8 cellular contexts compared by ENCODE assay signal in genomic region chr6:37005061-37005810, GRCh38. TPM values are rescaled to one million over a fixed set of nuclear protein-coding genes. Genes with fewer than 3 reads are reported as not detected.
DNase-seq lines count a peak whose midpoint lies in the region; ATAC-seq, FAIRE-seq and TF ChIP-seq lines count a peak whose summit lies in the region.

TSS of gene FGD2 (plus strand) at chr6:37005655. CDS start at chr6:37005818, 163 bp downstream.

- POLR2A ChIA-PET in HepG2 (lab: Yijun Ruan, JAX), result no interaction called here

- FAIRE-seq in HepG2 (lab: Jason Lieb, UNC), result no peak

- CTCF ChIA-PET in HepG2 (lab: Yijun Ruan, JAX; ENCODE audit: low intra/inter-chr PET ratio, low total read pairs), result no interaction called here

- TF ChIP-seq EP300 in HepG2 (IDR thresholded peaks at IDR 0.05; ENCODE audit: low read depth in 2 of 2, low read length in 2 of 2), result no peak
- no peak for TF ChIP-seq EP300 in HepG2 (CRISPR knock-in tag; IDR thresholded peaks at IDR 0.05; ENCODE audit: borderline replicate concordance)

- no peak within 1 kb of the TSS for H3K9ac ChIP-seq in HepG2 (ENCODE audit: insufficient read depth, low read depth, low read length)

- H3K36me3 ChIP-seq in HepG2 (replicated peaks in 1 of 2; ENCODE audit: control insufficient read depth in 1 of 2, insufficient read depth in 2 of 2, low read length in 2 of 2), result no peaks in the 10 kb centered on the region

- no TSS peak for BruUV-seq in HepG2 (replicated peaks; lab: Mats Ljungman, UMichigan)

- peaks cover 3 to 76% of the 10 kb centered on the region in 2 experiments; a peak in 3 of 5 replicates for H3K27me3 ChIP-seq in HepG2 (ENCODE audit: control insufficient read depth in 1 of 2, insufficient read depth in 2 of 2, low read length in 2 of 2)

- peak; percentile 82 for DNase-seq in RPMI8226
- DNase-seq in HepG2 (ENCODE audit: low spot score), result no peak
- DNase-seq in D341Med (ENCODE audit: low spot score), result no peak
- DNase-seq in stimulated activated CD4-positive, alpha-beta T cell treated with anti-CD3 and anti-CD28 coated beads, Interleukin-12 subunit alpha, Interleukin-12 subunit beta, amount 100 ng/mL, for 4 hours, result no peak
- no peak for DNase-seq in stimulated activated CD8-positive, alpha-beta memory T cell treated with anti-CD3 and anti-CD28 coated beads, Interleukin-4, amount 100 ng/mL, for 48 hours
- DNase-seq in activated CD4-positive, alpha-beta T cell treated with anti-CD3 and anti-CD28 coated beads for 1 hour, result no peak

- H3K9me3 ChIP-seq in HepG2 (ENCODE audit: low read length), result no peaks in the 10 kb centered on the region

- intact Hi-C loops in HepG2 (cut with micrococcal nuclease; ENCODE audit: unreplicated experiment), result no loop called here

- H3K4me1 ChIP-seq in HepG2 (ENCODE audit: insufficient read depth, low read length), result no peaks in the 10 kb centered on the region

- no peak within 1 kb of the TSS for H3K4me3 ChIP-seq in HepG2 (replicated peaks in 1 of 3; ENCODE audit: insufficient read depth in 1 of 3, low read depth in 2 of 3, low read length in 3 of 3)

- no peak within 1 kb of the TSS for H2AFZ ChIP-seq in HepG2 (ENCODE audit: low read length)

- no peak within 1 kb of the TSS for H3K27ac ChIP-seq in HepG2 (ENCODE audit: extremely low read length, insufficient read depth, low read length)

- no peaks in the 10 kb centered on the region for H3K79me2 ChIP-seq in HepG2 (ENCODE audit: insufficient read depth, low read length)

- TF ChIP-seq POLR2A in HepG2 (IDR thresholded peaks at IDR 0.05; ENCODE audit: insufficient read depth in 1 of 2, low read depth in 2 of 2, low read length in 2 of 2), result no peak

- in situ Hi-C loops in HepG2 (cut with HindIII; ENCODE audit: extremely low pct_ligation_motif_present, low pct_unique_long_range_greater_than_20kb), result no loop called here

- TF ChIP-seq RAD21 in HepG2 (CRISPR knock-in tag; IDR thresholded peaks at IDR 0.05), result no peak

- peak within 1 kb of the TSS; percentile 8; the same call in 1 of the 2 replicates for H3K4me2 ChIP-seq in HepG2 (ENCODE audit: low read depth, low read length)

- 51% methylated on average over 13 of the region's 14 CpGs for WGBS in HepG2 (ENCODE audit: low lambda C conversion rate)

- TF ChIP-seq CTCF in HepG2 (CRISPR knock-in tag; IDR thresholded peaks at IDR 0.05), result no peak

- H4K20me1 ChIP-seq in HepG2 (ENCODE audit: insufficient read depth, low read length), result no peaks in the 10 kb centered on the region

- peak; percentile 54 for ATAC-seq in GM18907 (IDR thresholded peaks at IDR 0.05; ENCODE audit: unreplicated experiment)
- ATAC-seq in HG02678 (IDR thresholded peaks at IDR 0.05; ENCODE audit: unreplicated experiment), result peak; percentile 58
- no peak for ATAC-seq in HepG2

TF ChIP-seq in HepG2, 621 proteins besides CTCF, POLR2A, EP300 and RAD21:
- TF ChIP-seq ZNF639 (CRISPR knock-in tag; conservative IDR thresholded peaks at IDR 0.05) (no peak), ZBTB34 (CRISPR knock-in tag; IDR thresholded peaks at IDR 0.05) (no peak), KDM3A (CRISPR knock-in tag; IDR thresholded peaks at IDR 0.05; ENCODE audit: low read depth) (no peak), ZNF337 (CRISPR knock-in tag; IDR thresholded peaks at IDR 0.05; ENCODE audit: borderline replicate concordance, low read depth) (no peak), SETDB1 (CRISPR knock-in tag; IDR thresholded peaks at IDR 0.05; ENCODE audit: borderline replicate concordance) (no peak), MED1 (CRISPR knock-in tag; IDR thresholded peaks at IDR 0.05) (no peak), ZSCAN31 (CRISPR knock-in tag; IDR thresholded peaks at IDR 0.05; ENCODE audit: low read depth) (no peak), RFXAP (CRISPR knock-in tag; IDR thresholded peaks at IDR 0.05; ENCODE audit: borderline replicate concordance) (no peak), ZNF10 (CRISPR knock-in tag; IDR thresholded peaks at IDR 0.05; ENCODE audit: borderline replicate concordance, low read depth) (no peak), ZNF713 (CRISPR knock-in tag; IDR thresholded peaks at IDR 0.05) (no peak), ZNF121 (CRISPR knock-in tag; IDR thresholded peaks at IDR 0.05) (no peak), TEAD3 (CRISPR knock-in tag; optimal IDR thresholded peaks at IDR 0.05; ENCODE audit: borderline replicate concordance) (no peak), SIX4 (CRISPR knock-in tag; IDR thresholded peaks at IDR 0.05) (no peak), ZNF841 (CRISPR knock-in tag; IDR thresholded peaks at IDR 0.05; ENCODE audit: borderline replicate concordance) (no peak), ZNF264 (CRISPR knock-in tag; IDR thresholded peaks at IDR 0.05) (no peak), THRA (CRISPR knock-in tag; IDR thresholded peaks at IDR 0.05; ENCODE audit: borderline replicate concordance) (no peak), IRF1 (CRISPR knock-in tag; IDR thresholded peaks at IDR 0.05; ENCODE audit: low read depth) (no peak), ZNF749 (CRISPR knock-in tag; IDR thresholded peaks at IDR 0.05; ENCODE audit: borderline replicate concordance) (no peak)

RNA-seq across cellular contexts. Expression of gene FGD2, which starts in this region (rescaled TPM):
- not detected in 2 replicates for total RNA-seq in HepG2 (2016; rRNA removed; fragmentation: Illumina TruSeq; extraction: Trizol)
- total RNA-seq in HepG2 (2016; cell fraction: cytosol; rRNA removed; fragmentation: Illumina TruSeq; extraction: Trizol; ENCODE audit: low read depth), result not detected in 2 replicates
- total RNA-seq in HepG2 (2016; cell fraction: insoluble cytoplasmic fraction; rRNA removed; fragmentation: Illumina TruSeq; extraction: Trizol), result not detected in 2 replicates
- not detected in 2 replicates for total RNA-seq in HepG2 (2016; cell fraction: membrane; rRNA removed; fragmentation: Illumina TruSeq; extraction: Trizol)
- not detected in 2 replicates for total RNA-seq in HepG2 (2016; cell fraction: nucleus; rRNA removed; fragmentation: Illumina TruSeq; extraction: Trizol)
- 0.03 TPM in 1 of 2 replicates, not detected in the other for polyA plus RNA-seq in HepG2 (2011; rRNA removed)
- polyA plus RNA-seq in HepG2 (2011; cell fraction: cytosol; rRNA removed), result not detected in 2 replicates
- polyA plus RNA-seq in HepG2 (2011; cell fraction: nucleus; rRNA removed), result 0.13 and 0.17 TPM in 2 replicates
- not detected in 2 replicates for polyA plus RNA-seq in HepG2 (2012)
- polyA plus RNA-seq in HepG2 (2016; cell fraction: cytosol; fragmentation: Illumina TruSeq; extraction: Trizol; ENCODE audit: low read depth), result not detected in 2 replicates
- not detected in 2 replicates for polyA plus RNA-seq in HepG2 (2016; cell fraction: insoluble cytoplasmic fraction; fragmentation: Illumina TruSeq; extraction: Trizol; ENCODE audit: low read depth)
- not detected in 2 replicates for polyA plus RNA-seq in HepG2 (2016; cell fraction: membrane; fragmentation: Illumina TruSeq; extraction: Trizol; ENCODE audit: low read depth)
- polyA plus RNA-seq in HepG2 (2016; cell fraction: nucleus; fragmentation: Illumina TruSeq; extraction: Trizol; ENCODE audit: insufficient read depth, low read depth), result not detected in 2 replicates
- not detected in 2 replicates for polyA minus RNA-seq in HepG2 (2011; rRNA and poly(A)+ RNA removed; ENCODE audit: low replicate concordance)
- not detected in 2 replicates for polyA minus RNA-seq in HepG2 (2011; cell fraction: cytosol; rRNA and poly(A)+ RNA removed)
- 0.25 TPM in 1 of 2 replicates, not detected in the other for polyA minus RNA-seq in HepG2 (2011; cell fraction: nucleus; rRNA and poly(A)+ RNA removed)
